ENCODE assay signal across 1 cellular context in the genomic region with DNA sequence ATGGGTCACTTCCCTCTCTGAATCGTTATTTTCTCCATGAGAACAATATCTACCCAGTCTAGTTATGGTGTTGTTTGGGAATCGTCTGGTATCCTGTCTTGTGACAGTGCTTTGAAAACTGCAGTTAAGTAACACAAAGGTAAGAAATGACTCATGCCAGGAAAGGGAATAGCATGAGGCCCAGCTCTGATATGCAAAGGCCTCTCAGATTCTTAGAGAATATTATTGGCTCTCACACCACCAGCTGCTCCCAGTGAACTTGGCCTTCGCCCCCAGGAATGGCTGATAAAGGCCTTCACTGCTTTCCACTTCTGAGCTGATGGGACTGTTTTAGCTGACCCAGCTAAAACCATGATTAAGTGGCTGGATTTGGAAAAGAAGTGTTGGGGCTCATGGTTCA.
TF ChIP-seq lines count a peak whose summit lies in the region.

No MANE protein-coding gene starts in this region.

TF ChIP-seq in GM23338, 12 proteins besides CTCF, POLR2A, EP300 and RAD21 (continued from another document):
- TF ChIP-seq ZNF462 (CRISPR knock-in tag; IDR thresholded peaks at IDR 0.05) (no peak), NANOG (IDR thresholded peaks at IDR 0.05; ENCODE audit: borderline replicate concordance) (no peak), JUNB (IDR thresholded peaks at IDR 0.05; ENCODE audit: unreplicated experiment) (no peak), CREB1 (CRISPR knock-in tag; IDR thresholded peaks at IDR 0.05; ENCODE audit: low read depth) (no peak), ZNF114 (CRISPR knock-in tag; IDR thresholded peaks at IDR 0.05) (no peak), ETS1 (IDR thresholded peaks at IDR 0.05) (no peak), POLR2AphosphoS5 (IDR thresholded peaks at IDR 0.05; ENCODE audit: low read depth) (no peak), EZH2 (IDR thresholded peaks at IDR 0.05; ENCODE audit: low read depth, unreplicated experiment) (no peak), EZH2phosphoT487 (IDR thresholded peaks at IDR 0.05; ENCODE audit: unreplicated experiment) (no peak), STAT1 (IDR thresholded peaks at IDR 0.05; ENCODE audit: unreplicated experiment) (no peak)
- TF ChIP-seq, protein P1, sequence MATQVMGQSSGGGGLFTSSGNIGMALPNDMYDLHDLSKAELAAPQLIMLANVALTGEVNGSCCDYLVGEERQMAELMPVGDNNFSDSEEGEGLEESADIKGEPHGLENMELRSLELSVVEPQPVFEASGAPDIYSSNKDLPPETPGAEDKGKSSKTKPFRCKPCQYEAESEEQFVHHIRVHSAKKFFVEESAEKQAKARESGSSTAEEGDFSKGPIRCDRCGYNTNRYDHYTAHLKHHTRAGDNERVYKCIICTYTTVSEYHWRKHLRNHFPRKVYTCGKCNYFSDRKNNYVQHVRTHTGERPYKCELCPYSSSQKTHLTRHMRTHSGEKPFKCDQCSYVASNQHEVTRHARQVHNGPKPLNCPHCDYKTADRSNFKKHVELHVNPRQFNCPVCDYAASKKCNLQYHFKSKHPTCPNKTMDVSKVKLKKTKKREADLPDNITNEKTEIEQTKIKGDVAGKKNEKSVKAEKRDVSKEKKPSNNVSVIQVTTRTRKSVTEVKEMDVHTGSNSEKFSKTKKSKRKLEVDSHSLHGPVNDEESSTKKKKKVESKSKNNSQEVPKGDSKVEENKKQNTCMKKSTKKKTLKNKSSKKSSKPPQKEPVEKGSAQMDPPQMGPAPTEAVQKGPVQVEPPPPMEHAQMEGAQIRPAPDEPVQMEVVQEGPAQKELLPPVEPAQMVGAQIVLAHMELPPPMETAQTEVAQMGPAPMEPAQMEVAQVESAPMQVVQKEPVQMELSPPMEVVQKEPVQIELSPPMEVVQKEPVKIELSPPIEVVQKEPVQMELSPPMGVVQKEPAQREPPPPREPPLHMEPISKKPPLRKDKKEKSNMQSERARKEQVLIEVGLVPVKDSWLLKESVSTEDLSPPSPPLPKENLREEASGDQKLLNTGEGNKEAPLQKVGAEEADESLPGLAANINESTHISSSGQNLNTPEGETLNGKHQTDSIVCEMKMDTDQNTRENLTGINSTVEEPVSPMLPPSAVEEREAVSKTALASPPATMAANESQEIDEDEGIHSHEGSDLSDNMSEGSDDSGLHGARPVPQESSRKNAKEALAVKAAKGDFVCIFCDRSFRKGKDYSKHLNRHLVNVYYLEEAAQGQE (IDR thresholded peaks at IDR 0.05; ENCODE audit: unreplicated experiment) = no peak
